In genomic region chr16:5875416-5875815, GRCh38 we compare ENCODE assay signal across 22 cellular contexts.
"Had no signal": no experiment of that assay in that cellular context is flagged by ENCODE, and none has a peak within 500 bp of the region (broad histone marks: within the 10 kb centered on the region; RNA-seq: fewer than 3 reads in every experiment).

No MANE protein-coding gene starts in this region.

- H3K27ac ChIP-seq: foreskin keratinocyte, gastroesophageal sphincter, heart left ventricle, hepatocyte, prostate gland, right atrium auricular region, testis, tibial artery had no signal

- DNase-seq: dorsolateral prefrontal cortex; effector CD4-positive, alpha-beta T cell; foreskin keratinocyte; heart left ventricle; kidney; mesendoderm; midbrain; naive thymus-derived CD4-positive, alpha-beta T cell; stimulated activated CD4-positive, alpha-beta T cell treated with anti-CD3 and anti-CD28 coated beads, Interleukin-12 subunit alpha, Interleukin-12 subunit beta, amount 100 ng/mL, for 4 hours; stimulated activated CD4-positive, alpha-beta T cell treated with anti-CD3 and anti-CD28 coated beads, Interleukin-2, amount 100 ng/mL, for 24 hours; stimulated activated CD4-positive, alpha-beta T cell treated with anti-CD3 and anti-CD28 coated beads, Interleukin-4, amount 100 ng/mL, for 24 hours; stimulated activated naive CD8-positive, alpha-beta T cell treated with anti-CD3 and anti-CD28 coated beads, Interleukin-15, Interleukin-2, amounts not matched to agents 100 U/mL and 50 U/mL, for 24 hours; substantia nigra; testis; tibial artery had no signal

- ATAC-seq: foreskin keratinocyte; gastroesophageal sphincter; heart left ventricle; left lobe of liver; naive thymus-derived CD4-positive, alpha-beta T cell; sciatic nerve; stimulated activated memory B cell treated with anti-CD40 and anti-IgM and Interleukin-4, amounts not matched to agents 10 μg/mL and 1 μg/mL and 100 μg/mL, for 72 hours; stimulated activated naive CD8-positive, alpha-beta T cell treated with anti-CD3 and anti-CD28 coated beads, Interleukin-15, Interleukin-2, amounts not matched to agents 100 U/mL and 50 U/mL, for 24 hours had no signal
